In genomic region chr17:76404976-76405563, GRCh38 we compare ENCODE assay signal across 1 cellular context.
TF ChIP-seq lines count a peak whose summit lies in the region.

No MANE protein-coding gene starts in this region.

TF ChIP-seq in IMR-90, 13 proteins besides CTCF, POLR2A, EP300 and RAD21 (continued from another document):
- no peak for TF ChIP-seq ELK1 (IDR thresholded peaks at IDR 0.05; ENCODE audit: borderline replicate concordance, low read depth, low read length)
TF ChIP-seq in IMR-90: peak in this region for 0.
